Comparison of ENCODE assay signal across 10 cellular contexts in the genomic region with DNA sequence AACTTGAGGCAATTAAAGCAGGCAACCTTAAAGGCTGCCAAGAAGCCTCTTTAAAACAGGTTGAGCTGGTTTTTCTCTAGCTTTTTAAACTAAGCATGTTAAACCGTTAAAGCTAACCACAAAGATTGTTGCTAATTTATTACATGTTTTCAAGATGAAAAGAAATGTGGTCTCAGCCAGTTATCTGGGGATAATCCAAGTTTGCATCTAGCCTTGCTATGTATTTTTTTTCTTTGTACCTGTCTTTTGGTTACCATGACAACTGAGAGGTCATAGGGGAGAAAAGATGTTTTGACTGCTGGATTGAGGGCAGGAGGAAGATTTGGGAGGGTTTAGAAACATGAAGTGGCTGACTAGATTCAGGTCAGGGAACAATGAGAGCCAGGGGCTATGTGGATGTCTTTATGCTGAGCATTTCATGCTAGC. TPM values are rescaled to one million over a fixed set of nuclear protein-coding genes. Genes with fewer than 3 reads are reported as not detected.
DNase-seq lines count a peak whose midpoint lies in the region; ATAC-seq and TF ChIP-seq lines count a peak whose summit lies in the region.
"Had no signal": no experiment of that assay in that cellular context is flagged by ENCODE, and none has a peak within 500 bp of the region (broad histone marks: within the 10 kb centered on the region; RNA-seq: fewer than 3 reads in every experiment).

No MANE protein-coding gene starts in this region.

- H3K27me3 Mint-ChIP-seq in progenitor cell of endocrine pancreas: peaks cover 8% of the 10 kb centered on the region

- H3K4me3 ChIP-seq in GM23248: no peak overlapping the region

- in situ Hi-C loops in GM23248 (cut with MboI): no loop called here

- H3K4me3 Mint-ChIP-seq in progenitor cell of endocrine pancreas (ENCODE audit: low read depth): no peak overlapping the region

- H3K27ac ChIP-seq in GM23248: no peak overlapping the region

- H2AFZ ChIP-seq in GM23248: no peak overlapping the region

- no peak overlapping the region for H3K4me2 ChIP-seq in GM23248 (ENCODE audit: unreplicated experiment)

- H3K9ac ChIP-seq in GM23248: no peak overlapping the region

- no peaks in the 10 kb centered on the region for H3K9me3 Mint-ChIP-seq in progenitor cell of endocrine pancreas (ENCODE audit: low read depth)

- no peaks in the 10 kb centered on the region for H3K36me3 ChIP-seq in GM23248 (ENCODE audit: low read depth)

- no peaks in the 10 kb centered on the region for H3K9me2 ChIP-seq in GM23248 (ENCODE audit: insufficient read depth)

- no peaks in the 10 kb centered on the region for H3K9me3 ChIP-seq in GM23248 (ENCODE audit: low read depth)

- H3K27ac Mint-ChIP-seq in progenitor cell of endocrine pancreas: peak overlapping the region; percentile 18

- H3K4me1 Mint-ChIP-seq in progenitor cell of endocrine pancreas (ENCODE audit: low read depth): peaks cover 13% of the 10 kb centered on the region

- H3F3A ChIP-seq in GM23248 (ENCODE audit: insufficient read depth): peaks cover 10% of the 10 kb centered on the region; the same call in 1 of the 2 replicates

- WGBS in GM23248 (ENCODE audit: low coverage in 1 of 2, low lambda C conversion rate in 2 of 2, missing lambda C conversion rate in 2 of 2), 2 experiments: 10 to 22% methylated on average over 1 of the region's 1 CpG

- H4K20me1 ChIP-seq in GM23248 (ENCODE audit: insufficient read depth): no peaks in the 10 kb centered on the region

- no peak for ATAC-seq in left lobe of liver

- H3K79me2 ChIP-seq in GM23248 (ENCODE audit: insufficient read depth): no peaks in the 10 kb centered on the region

- no peaks in the 10 kb centered on the region for H3K36me3 Mint-ChIP-seq in progenitor cell of endocrine pancreas (ENCODE audit: insufficient read depth)

- peak; percentile 99 for DNase-seq in DMS79 treated with DMSO at 0.1 percent for 48 hours (lab: John Stamatoyannopoulos, UW)
- DNase-seq in NCI-H2029 treated with DMSO at 0.1 percent for 48 hours (lab: John Stamatoyannopoulos, UW): peak; percentile 84
- DNase-seq in central memory CD4-positive, alpha-beta T cell: peak; percentile 60
- DNase-seq in progenitor cell of endocrine pancreas (ENCODE audit: low spot score, unreplicated experiment): no peak
- DNase-seq in left lobe of liver (ENCODE audit: low spot score): no peak
- DNase-seq in GM23248: no peak
- DNase-seq in UCSD-AML1 (lab: John Stamatoyannopoulos, UW; ENCODE audit: unreplicated experiment): no peak
- no peak for DNase-seq in NCI-H524 treated with DMSO at 0.1 percent for 48 hours (lab: John Stamatoyannopoulos, UW)
- DNase-seq: glutamatergic neuron, NCI-H226 had no signal

- H3K4me1 ChIP-seq in GM23248 (ENCODE audit: insufficient read depth): peaks cover 20% of the 10 kb centered on the region

- no peak for TF ChIP-seq CTCF in progenitor cell of endocrine pancreas (IDR thresholded peaks at IDR 0.05; ENCODE audit: unreplicated experiment)

- no peaks in the 10 kb centered on the region for H3K27me3 ChIP-seq in GM23248 (replicated peaks; ENCODE audit: insufficient read depth)

RNA-seq across cellular contexts. Expression of a gene that starts 19.2 kb away (rescaled TPM):
- total RNA-seq in progenitor cell of endocrine pancreas: 17.2 and 20.5 TPM in 2 replicates
- 0.70 TPM for total RNA-seq in left lobe of liver
- 4.6 and 5.2 TPM in 2 replicates for total RNA-seq in GM23248 (2014; rRNA removed; shearing (Covaris generic))
- polyA plus RNA-seq in GM23248 (2016; fragmentation: Nextera tagmentation; extraction: Ambion mirVana): 4.7 and 5.1 TPM in 2 replicates

RNA-seq across cellular contexts. Expression of a gene that starts 50.0 kb away (rescaled TPM):
- total RNA-seq in progenitor cell of endocrine pancreas: 1.0 and 1.9 TPM in 2 replicates
- total RNA-seq in left lobe of liver: 2.1 TPM
- total RNA-seq in GM23248 (2014; rRNA removed; shearing (Covaris generic)): 0.11 TPM in 1 of 2 replicates, not detected in the other
- polyA plus RNA-seq in GM23248 (2016; fragmentation: Nextera tagmentation; extraction: Ambion mirVana): 0.24 and 0.38 TPM in 2 replicates

Comparison
In these comparisons a context has a peak if more than half of its experiments do, and no peak if none do; other contexts are left out.
1. DNase-seq: peak in DMS79 treated with DMSO at 0.1 percent for 48 hours (single experiment), NCI-H2029 treated with DMSO at 0.1 percent for 48 hours (single experiment) and central memory CD4-positive, alpha-beta T cell (single experiment); none in progenitor cell of endocrine pancreas (single experiment), left lobe of liver (single experiment), GM23248 (single experiment), UCSD-AML1 (single experiment) and NCI-H524 treated with DMSO at 0.1 percent for 48 hours (single experiment).